2 cellular contexts compared by ENCODE assay signal in genomic region chr20:51765381-51765780, GRCh38. TPM values are rescaled to one million over a fixed set of nuclear protein-coding genes. Genes with fewer than 3 reads are reported as not detected.
"Had no signal": no experiment of that assay in that cellular context is flagged by ENCODE, and none has a peak within 500 bp of the region (broad histone marks: within the 10 kb centered on the region; RNA-seq: fewer than 3 reads in every experiment).

No MANE protein-coding gene starts in this region.

RNA-seq across cellular contexts. Expression of gene SALL4, which starts 36.9 kb away (rescaled TPM):
- total RNA-seq: HT1080 had no signal
- polyA plus RNA-seq: IgD-negative memory B cell had no signal
